Comparison of ENCODE assay signal across 29 cellular contexts in genomic region chr20:2918096-2919049, GRCh38. TPM values are rescaled to one million over a fixed set of nuclear protein-coding genes. Genes with fewer than 3 reads are reported as not detected.
DNase-seq lines count a peak whose midpoint lies in the region; FAIRE-seq and TF ChIP-seq lines count a peak whose summit lies in the region.
"Had no signal": no experiment of that assay in that cellular context is flagged by ENCODE, and none has a peak within 500 bp of the region (broad histone marks: within the 10 kb centered on the region; RNA-seq: fewer than 3 reads in every experiment).

No MANE protein-coding gene starts in this region.

- BruUV-seq in Caco-2 (replicated peaks; lab: Mats Ljungman, UMichigan): no TSS peak

- peak overlapping the region; percentile 65 for H3K27ac Mint-ChIP-seq in neural progenitor cell
- no peak overlapping the region for H3K27ac Mint-ChIP-seq in Caco-2 (ENCODE audit: unreplicated experiment)
- H3K27ac Mint-ChIP-seq: activated CD8-positive, alpha-beta T cell treated with anti-CD3 and anti-CD28 coated beads for 36 hours had no signal

- peaks cover 58% of the 10 kb centered on the region for H3K79me2 ChIP-seq in neural progenitor cell (ENCODE audit: low read depth)

- H3K9me3 ChIP-seq in BLaER1 treated with 17β-estradiol and CSF1 and Interleukin-3, amounts not matched to agents 10 nM and 100 nM (replicated peaks in 1 of 11): peaks cover 14 to 30% (median 18%) of the 10 kb centered on the region in 11 experiments; a peak in 21 of 22 replicates
- H3K9me3 ChIP-seq in neural progenitor cell (ENCODE audit: low read depth): no peaks in the 10 kb centered on the region
- H3K9me3 ChIP-seq in Caco-2: no peaks in the 10 kb centered on the region
- H3K9me3 ChIP-seq: HAP-1, Peyer's patch, testis had no signal

- CTCF ChIA-PET in Caco-2 (lab: Charles Lee): interaction anchor here (0.6 to 2.0 kb wide), 3 partner anchors 82 to 548 kb away, joined by 4 to 7 read pairs (median 5); no protein-coding TSS in a partner anchor

- POLR2A ChIA-PET in Caco-2 (lab: Charles Lee): no interaction called here

- peaks cover 16% of the 10 kb centered on the region for H3K4me1 Mint-ChIP-seq in neural progenitor cell
- peaks cover 18% of the 10 kb centered on the region for H3K4me1 Mint-ChIP-seq in Caco-2 (ENCODE audit: low read depth, unreplicated experiment)

- H3K4me3 Mint-ChIP-seq in neural progenitor cell (no peak overlapping the region), Caco-2 (ENCODE audit: unreplicated experiment) (no peak overlapping the region)
- H3K4me3 Mint-ChIP-seq: activated CD8-positive, alpha-beta T cell treated with anti-CD3 and anti-CD28 coated beads for 36 hours; CD4-positive, alpha-beta memory T cell; naive thymus-derived CD4-positive, alpha-beta T cell had no signal

- H3K4me3 ChIP-seq in BLaER1 treated with 17β-estradiol and CSF1 and Interleukin-3, amounts not matched to agents 10 nM and 100 nM: no peak overlapping the region
- H3K4me3 ChIP-seq in neural progenitor cell (no peak overlapping the region), Caco-2 (ENCODE audit: low read depth, low read length) (no peak overlapping the region)
- H3K4me3 ChIP-seq: HAP-1, K562, Peyer's patch, testis had no signal

- intact Hi-C loops in Caco-2 (cut with micrococcal nuclease; ENCODE audit: unreplicated experiment): no loop called here

- H3K27me3 Mint-ChIP-seq in neural progenitor cell (ENCODE audit: insufficient read depth, low read depth) (peaks cover 2% of the 10 kb centered on the region), Caco-2 (ENCODE audit: insufficient read depth, unreplicated experiment) (no peaks in the 10 kb centered on the region)
- H3K27me3 Mint-ChIP-seq: activated CD8-positive, alpha-beta T cell treated with anti-CD3 and anti-CD28 coated beads for 36 hours; CD4-positive, alpha-beta memory T cell; naive thymus-derived CD4-positive, alpha-beta T cell had no signal

- H3K27me3 ChIP-seq in BLaER1 treated with 17β-estradiol and CSF1 and Interleukin-3, amounts not matched to agents 10 nM and 100 nM: no peaks in the 10 kb centered on the region
- H3K27me3 ChIP-seq in neural progenitor cell (no peaks in the 10 kb centered on the region), Caco-2 (replicated peaks; ENCODE audit: control insufficient read depth, insufficient read depth, low read length) (no peaks in the 10 kb centered on the region)
- H3K27me3 ChIP-seq: Peyer's patch, testis had no signal

- H2AFZ ChIP-seq in neural progenitor cell (replicated peaks): no peak overlapping the region

- peak overlapping the region in 4 of 11 experiments; percentile 12 to 44 (median 31); a peak in 3 of 22 replicates for H3K27ac ChIP-seq in BLaER1 treated with 17β-estradiol and CSF1 and Interleukin-3, amounts not matched to agents 10 nM and 100 nM
- no peak overlapping the region for H3K27ac ChIP-seq in neural progenitor cell
- H3K27ac ChIP-seq: epithelial cell of prostate, Peyer's patch, testis had no signal

- H3K36me3 Mint-ChIP-seq in neural progenitor cell (peaks cover 16% of the 10 kb centered on the region), Caco-2 (ENCODE audit: insufficient read depth, unreplicated experiment) (no peaks in the 10 kb centered on the region)

- H3K36me3 ChIP-seq in BLaER1 treated with 17β-estradiol and CSF1 and Interleukin-3, amounts not matched to agents 10 nM and 100 nM: peaks cover 12 to 32% (median 27%) of the 10 kb centered on the region in 11 experiments
- no peaks in the 10 kb centered on the region for H3K36me3 ChIP-seq in neural progenitor cell
- H3K36me3 ChIP-seq in Caco-2 (ENCODE audit: control insufficient read depth, insufficient read depth, low read length): no peaks in the 10 kb centered on the region; the same call in 1 of the 2 replicates
- H3K36me3 ChIP-seq: HAP-1 had no signal

- 0 out of 22 replicates have a peak overlapping the region, but pooled peaks of 1 of the 11 experiments have one; percentile 30 for H3K9ac ChIP-seq in BLaER1 treated with 17β-estradiol and CSF1 and Interleukin-3, amounts not matched to agents 10 nM and 100 nM
- no peak overlapping the region for H3K9ac ChIP-seq in neural progenitor cell

- no peak for TF ChIP-seq CTCF in neural progenitor cell (IDR thresholded peaks at IDR 0.05)
- TF ChIP-seq CTCF in Caco-2 (IDR thresholded peaks at IDR 0.05; ENCODE audit: insufficient read depth in 1 of 2, low read depth in 1 of 2, low read length in 1 of 2, severe bottlenecking in 1 of 2, unreplicated experiment in 1 of 2): no peak

- H3K9me3 Mint-ChIP-seq in neural progenitor cell (peaks cover 9% of the 10 kb centered on the region), Caco-2 (ENCODE audit: unreplicated experiment) (no peaks in the 10 kb centered on the region)
- H3K9me3 Mint-ChIP-seq: activated CD8-positive, alpha-beta T cell treated with anti-CD3 and anti-CD28 coated beads for 36 hours; CD4-positive, alpha-beta memory T cell; naive thymus-derived CD4-positive, alpha-beta T cell had no signal

- FAIRE-seq in GM18507 (lab: Jason Lieb, UNC): peak; percentile 67
- FAIRE-seq: K562 had no signal

- H4K20me1 ChIP-seq in BLaER1 treated with 17β-estradiol and CSF1 and Interleukin-3, amounts not matched to agents 10 nM and 100 nM: peaks cover 0 to 51% (median 20%) of the 10 kb centered on the region in 11 experiments; a peak in 14 of 22 replicates
- H4K20me1 ChIP-seq in neural progenitor cell (ENCODE audit: low read depth): peaks cover 34% of the 10 kb centered on the region

- peaks cover 28 to 44% (median 38%) of the 10 kb centered on the region in 10 experiments for H3K4me1 ChIP-seq in BLaER1 treated with 17β-estradiol and CSF1 and Interleukin-3, amounts not matched to agents 10 nM and 100 nM
- H3K4me1 ChIP-seq in neural progenitor cell (no peaks in the 10 kb centered on the region), Caco-2 (peaks cover 31% of the 10 kb centered on the region)
- H3K4me1 ChIP-seq: HAP-1, testis had no signal

- peak overlapping the region; percentile 48 to 72 (median 58); a peak in 21 of 22 replicates for H3K4me2 ChIP-seq in BLaER1 treated with 17β-estradiol and CSF1 and Interleukin-3, amounts not matched to agents 10 nM and 100 nM
- no peak overlapping the region for H3K4me2 ChIP-seq in neural progenitor cell

- H3F3A ChIP-seq in neural progenitor cell (ENCODE audit: low read depth): no peaks in the 10 kb centered on the region

- DNase-seq in GM18507 (ENCODE audit: extremely low spot score, insufficient read length, low read depth): peak; percentile 7
- peak; percentile 25 for DNase-seq in dermis blood vessel endothelial cell
- DNase-seq in neural progenitor cell (ENCODE audit: low spot score): no peak
- no peak for DNase-seq in Caco-2
- no peak for DNase-seq in HT-29 (ENCODE audit: low spot score)
- DNase-seq in HK-2 (ENCODE audit: unreplicated experiment): no peak
- no peak for DNase-seq in DMS 273 treated with DMSO at 0.1 percent for 48 hours (lab: John Stamatoyannopoulos, UW)
- DNase-seq: activated CD4-positive, CD25-positive, alpha-beta regulatory T cell treated with anti-CD3 and anti-CD28 coated beads, Interleukin-2, amount 50 U/mL, for 72 hours; activated CD8-positive, alpha-beta T cell treated with anti-CD3 and anti-CD28 coated beads for 36 hours; activated effector memory CD4-positive, alpha-beta T cell treated with Interleukin-2 at 50 U/mL for 16 hours; CD4-positive, alpha-beta memory T cell; DMS79 treated with DMSO at 0.1 percent for 48 hours; head of caudate nucleus; MM.1S; naive thymus-derived CD4-positive, alpha-beta T cell; NCI-H1417 treated with DMSO at 0.1 percent for 48 hours; NCI-H2171; NCI-H526; Peyer's patch; right cardiac atrium; SIG-M5; stimulated activated CD4-positive, alpha-beta T cell treated with anti-CD3 and anti-CD28 coated beads, Interleukin-12 subunit alpha, Interleukin-12 subunit beta, amount 100 ng/mL, for 4 hours; stimulated activated CD4-positive, alpha-beta T cell treated with anti-CD3 and anti-CD28 coated beads, Interleukin-4, amount 100 ng/mL, for 4 hours; stimulated activated naive CD4-positive, alpha-beta T cell; testis had no signal

RNA-seq across cellular contexts. Expression of gene PTPRA, which starts 45.1 kb away (rescaled TPM):
- total RNA-seq in dermis blood vessel endothelial cell: 27.9 and 37.1 TPM in 2 replicates
- 77.7 and 89.4 TPM in 2 replicates for total RNA-seq in neural progenitor cell (ENCODE audit: low replicate concordance)
- 51.4 and 57.0 TPM in 2 replicates for total RNA-seq in Caco-2 (2022)
- 16.3 and 17.6 TPM in 2 replicates for total RNA-seq in HT-29 (2014; rRNA removed; shearing (Covaris generic))

Comparison
In these comparisons a context has a peak if more than half of its experiments do, and no peak if none do; other contexts are left out.
1. DNase-seq: peak in GM18507 (single experiment) and dermis blood vessel endothelial cell (single experiment); none in neural progenitor cell (single experiment), Caco-2 (0 of 2), HT-29 (single experiment), HK-2 (single experiment) and DMS 273 treated with DMSO at 0.1 percent for 48 hours (single experiment).